Comparison of ENCODE assay signal across 8 cellular contexts in the genomic region with DNA sequence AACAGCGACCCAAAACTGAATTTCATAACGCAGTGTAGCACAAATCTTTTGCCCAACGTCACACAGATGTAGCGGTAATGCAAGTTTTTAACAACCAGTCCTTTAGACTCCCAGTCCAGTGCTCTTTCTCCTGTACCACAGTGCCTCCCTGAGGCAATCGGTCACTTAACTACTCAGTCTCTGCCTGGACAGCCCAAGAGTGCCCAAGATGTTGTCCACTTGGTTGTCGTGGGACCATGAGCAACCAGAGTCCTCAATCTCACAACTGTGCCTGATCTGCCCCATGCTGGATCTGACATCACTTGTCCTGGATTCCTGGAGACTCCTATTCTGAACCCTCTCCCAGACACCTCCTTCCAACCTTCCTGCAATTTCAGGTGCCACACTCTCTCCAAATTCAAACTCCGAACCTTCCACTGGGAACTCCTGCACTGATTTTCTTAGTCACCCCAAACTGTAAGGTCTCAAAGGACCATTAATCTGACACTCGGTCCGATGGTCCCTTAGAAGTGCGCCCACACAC. TPM values are rescaled to one million over a fixed set of nuclear protein-coding genes. Genes with fewer than 3 reads are reported as not detected.
DNase-seq lines count a peak whose midpoint lies in the region; ATAC-seq and TF ChIP-seq lines count a peak whose summit lies in the region.

No MANE protein-coding gene starts in this region.

- no peaks in the 10 kb centered on the region for H3K27me3 Mint-ChIP-seq in CD4-positive, CD25-positive, alpha-beta regulatory T cell
- H3K27me3 Mint-ChIP-seq in stimulated activated memory B cell treated with anti-CD40 and anti-IgM and Interleukin-4, amounts not matched to agents 10 μg/mL and 1 μg/mL and 100 μg/mL, for 72 hours = no peaks in the 10 kb centered on the region

- H3K4me1 Mint-ChIP-seq in CD4-positive, CD25-positive, alpha-beta regulatory T cell = peaks cover 7 to 40% (median 21%) of the 10 kb centered on the region in 4 donors
- peaks cover 21% of the 10 kb centered on the region for H3K4me1 Mint-ChIP-seq in stimulated activated memory B cell treated with anti-CD40 and anti-IgM and Interleukin-4, amounts not matched to agents 10 μg/mL and 1 μg/mL and 100 μg/mL, for 72 hours

- H3K27me3 ChIP-seq in CD4-positive, CD25-positive, alpha-beta regulatory T cell (ENCODE audit: control insufficient read depth, insufficient read depth, low read length) = no peaks in the 10 kb centered on the region
- H3K27me3 ChIP-seq in Karpas-422 (ENCODE audit: low read length) = no peaks in the 10 kb centered on the region

- H3K4me2 ChIP-seq in Karpas-422 (ENCODE audit: low read depth, low read length, poor library complexity, severe bottlenecking) = peak overlapping the region; percentile 81

- peak overlapping the region; percentile 88 to 98 (median 98) for H3K27ac Mint-ChIP-seq in CD4-positive, CD25-positive, alpha-beta regulatory T cell
- peak overlapping the region; percentile 95 for H3K27ac Mint-ChIP-seq in stimulated activated memory B cell treated with anti-CD40 and anti-IgM and Interleukin-4, amounts not matched to agents 10 μg/mL and 1 μg/mL and 100 μg/mL, for 72 hours

- H3K9me3 ChIP-seq in CD4-positive, CD25-positive, alpha-beta regulatory T cell (ENCODE audit: control insufficient read depth in 2 of 2, low read length in 2 of 2) = no peaks in the 10 kb centered on the region
- no peaks in the 10 kb centered on the region for H3K9me3 ChIP-seq in Karpas-422 (ENCODE audit: low read length)

- H3K9ac ChIP-seq in Karpas-422 (ENCODE audit: low read length) = peak overlapping the region; percentile 85

- no peaks in the 10 kb centered on the region for H3K36me3 ChIP-seq in CD4-positive, CD25-positive, alpha-beta regulatory T cell (ENCODE audit: control insufficient read depth, insufficient read depth, low read length)
- H3K36me3 ChIP-seq in Karpas-422 (ENCODE audit: insufficient read depth, low read length) = no peaks in the 10 kb centered on the region

- H3K4me3 Mint-ChIP-seq in CD4-positive, CD25-positive, alpha-beta regulatory T cell = peak overlapping the region; percentile 97 to 99 (median 98)
- H3K4me3 Mint-ChIP-seq in stimulated activated memory B cell treated with anti-CD40 and anti-IgM and Interleukin-4, amounts not matched to agents 10 μg/mL and 1 μg/mL and 100 μg/mL, for 72 hours = peak overlapping the region; percentile 100

- no peaks in the 10 kb centered on the region for H4K20me1 ChIP-seq in Karpas-422 (ENCODE audit: insufficient read depth, low read depth, low read length)

- DNase-seq in CD4-positive, CD25-positive, alpha-beta regulatory T cell = peak in 1 of 3 donors; percentile 23
- DNase-seq in Karpas-422 (no peak), astrocyte of the cerebellum (ENCODE audit: low read depth) (no peak), inferior parietal cortex (ENCODE audit: extremely low spot score) (peak; percentile 19), germinal center (ENCODE audit: low spot score) (no peak), DMS79 treated with DMSO at 0.1 percent for 48 hours (lab: John Stamatoyannopoulos, UW) (no peak)

- peak overlapping the region; percentile 95 for H3K4me3 ChIP-seq in CD4-positive, CD25-positive, alpha-beta regulatory T cell (ENCODE audit: low read depth, low read length)
- H3K4me3 ChIP-seq in Karpas-422 (ENCODE audit: low read length) (peak overlapping the region; percentile 96), astrocyte of the cerebellum (ENCODE audit: low read depth, low read length) (peak overlapping the region; percentile 53)

- H2AFZ ChIP-seq in Karpas-422 (ENCODE audit: low read length) = peak overlapping the region; percentile 96; the same call in 1 of the 2 replicates

- H3K36me3 Mint-ChIP-seq in CD4-positive, CD25-positive, alpha-beta regulatory T cell = no peaks in the 10 kb centered on the region
- no peaks in the 10 kb centered on the region for H3K36me3 Mint-ChIP-seq in stimulated activated memory B cell treated with anti-CD40 and anti-IgM and Interleukin-4, amounts not matched to agents 10 μg/mL and 1 μg/mL and 100 μg/mL, for 72 hours

- TF ChIP-seq CTCF in astrocyte of the cerebellum (IDR thresholded peaks at IDR 0.05; ENCODE audit: low read depth, low read length, missing control alignments) = peak; percentile 11

- H3K4me1 ChIP-seq in CD4-positive, CD25-positive, alpha-beta regulatory T cell (ENCODE audit: control insufficient read depth, insufficient read depth, low read length, poor library complexity, severe bottlenecking) = peaks cover 34% of the 10 kb centered on the region
- H3K4me1 ChIP-seq in Karpas-422 (ENCODE audit: low read length) = peaks cover 18% of the 10 kb centered on the region

- peaks cover 0 to 3% (median 0%) of the 10 kb centered on the region in 7 donors for H3K9me3 Mint-ChIP-seq in CD4-positive, CD25-positive, alpha-beta regulatory T cell
- no peaks in the 10 kb centered on the region for H3K9me3 Mint-ChIP-seq in stimulated activated memory B cell treated with anti-CD40 and anti-IgM and Interleukin-4, amounts not matched to agents 10 μg/mL and 1 μg/mL and 100 μg/mL, for 72 hours

- H3K9me2 ChIP-seq in Karpas-422 (replicated peaks; ENCODE audit: insufficient read depth, low read length) = no peaks in the 10 kb centered on the region

- ATAC-seq in CD4-positive, CD25-positive, alpha-beta regulatory T cell (ENCODE audit: low read depth in 2 of 2) = no peak
- ATAC-seq in GM19395 (IDR thresholded peaks at IDR 0.05; ENCODE audit: unreplicated experiment) = peak; percentile 55
- ATAC-seq in stimulated activated memory B cell treated with anti-CD40 and anti-IgM and Interleukin-4, amounts not matched to agents 10 μg/mL and 1 μg/mL and 100 μg/mL, for 72 hours = no peak

- in situ Hi-C loops in astrocyte of the cerebellum (cut with HindIII; ENCODE audit: low sequenced_read_pairs) = no loop called here

- H3K79me2 ChIP-seq in Karpas-422 (ENCODE audit: low read length) = peaks cover 41% of the 10 kb centered on the region

- H3K27ac ChIP-seq in CD4-positive, CD25-positive, alpha-beta regulatory T cell (ENCODE audit: insufficient read depth, low read length, poor library complexity, severe bottlenecking) = peak overlapping the region; percentile 92
- H3K27ac ChIP-seq in Karpas-422 (ENCODE audit: low read length) = peak overlapping the region; percentile 54; the same call in 1 of the 2 replicates

RNA-seq across cellular contexts. Expression of a gene that starts 0.7 kb away (rescaled TPM):
- total RNA-seq in CD4-positive, CD25-positive, alpha-beta regulatory T cell = 31.0 TPM
- polyA plus RNA-seq in CD4-positive, CD25-positive, alpha-beta regulatory T cell = 10 to 100 TPM in 3 of 4 donors, 1 to 10 TPM in 1; 9.6 to 12.1 (median 10.4) TPM
- 9.1 and 25.6 TPM in 2 replicates for total RNA-seq in Karpas-422 (2014; rRNA removed; shearing (Covaris generic); ENCODE audit: low replicate concordance)

RNA-seq across cellular contexts. Expression of a gene that starts 12.1 kb away (rescaled TPM):
- 17.8 TPM for total RNA-seq in CD4-positive, CD25-positive, alpha-beta regulatory T cell
- polyA plus RNA-seq in CD4-positive, CD25-positive, alpha-beta regulatory T cell = 10 to 100 TPM; 17.2 to 20.0 (median 18.9) TPM
- total RNA-seq in Karpas-422 (2014; rRNA removed; shearing (Covaris generic); ENCODE audit: low replicate concordance) = 10.0 and 18.3 TPM in 2 replicates
